Comparison of ENCODE assay signal across 8 cellular contexts in genomic region chr5:62412549-62413329, GRCh38. TPM values are rescaled to one million over a fixed set of nuclear protein-coding genes. Genes with fewer than 3 reads are reported as not detected.
DNase-seq lines count a peak whose midpoint lies in the region; ATAC-seq and TF ChIP-seq lines count a peak whose summit lies in the region.

TSS of gene IPO11 (plus strand) at chr5:62412763. CDS start at chr5:62437280, 24,517 bp downstream.

- peak within 1 kb of the TSS; percentile 76 for H3K9ac ChIP-seq in SU-DHL-6 (ENCODE audit: low read length)

- 0 out of 2 replicates have a peak, but pooled peaks cover 3% of the 10 kb centered on the region for H3F3A ChIP-seq in SU-DHL-6 (ENCODE audit: insufficient read depth)

- H3K4me2 ChIP-seq in SU-DHL-6 (ENCODE audit: low read depth, low read length, poor library complexity, severe bottlenecking): peak within 1 kb of the TSS; percentile 97
- peak within 1 kb of the TSS; percentile 88 for H3K4me2 ChIP-seq in osteoblast (ENCODE audit: insufficient read depth, low read length)

- H3K79me2 ChIP-seq in SU-DHL-6 (ENCODE audit: insufficient read depth, low read length): peaks cover 49% of the 10 kb centered on the region
- H3K79me2 ChIP-seq in osteoblast (ENCODE audit: insufficient read depth, low read length): peaks cover 47% of the 10 kb centered on the region

- H2AFZ ChIP-seq in SU-DHL-6 (ENCODE audit: low read depth, low read length, severe bottlenecking) (peak within 1 kb of the TSS; percentile 97), osteoblast (ENCODE audit: low read length) (peak within 1 kb of the TSS; percentile 89)

- H3K27ac ChIP-seq in SU-DHL-6 (ENCODE audit: low read depth, low read length) (no peak within 1 kb of the TSS), osteoblast (ENCODE audit: low read depth, low read length) (peak within 1 kb of the TSS; percentile 83), thoracic aorta (peak within 1 kb of the TSS; percentile 47 to 80)

- peaks cover 8% of the 10 kb centered on the region for H3K27me3 Mint-ChIP-seq in activated naive CD8-positive, alpha-beta T cell treated with anti-CD3 and anti-CD28 coated beads, Interleukin-2, amount 10 ng/mL, durations not matched to agents 7 days and 5 days
- peaks cover 3% of the 10 kb centered on the region for H3K27me3 Mint-ChIP-seq in glutamatergic neuron (ENCODE audit: unreplicated experiment)

- no peaks in the 10 kb centered on the region for H3K9me3 ChIP-seq in SU-DHL-6 (ENCODE audit: insufficient read depth, low read length)
- no peaks in the 10 kb centered on the region for H3K9me3 ChIP-seq in osteoblast (ENCODE audit: low read depth, low read length)
- H3K9me3 ChIP-seq in thoracic aorta: no peaks in the 10 kb centered on the region

- ATAC-seq in HG02678 (IDR thresholded peaks at IDR 0.05; ENCODE audit: unreplicated experiment) (peak; percentile 96), thoracic aorta (ENCODE audit: insufficient number of reproducible peaks, low FRiP score, low read depth) (peak; percentile 100)
- peak; percentile 98 for ATAC-seq in activated naive CD8-positive, alpha-beta T cell treated with anti-CD3 and anti-CD28 coated beads, Interleukin-2, amount 10 ng/mL, durations not matched to agents 7 days and 5 days (ENCODE audit: low read depth)

- TF ChIP-seq CTCF in SU-DHL-6 (IDR thresholded peaks at IDR 0.05; ENCODE audit: insufficient read depth, low read length, poor library complexity, severe bottlenecking) (no peak), glutamatergic neuron (IDR thresholded peaks at IDR 0.05; ENCODE audit: partially characterized antibody, unreplicated experiment) (no peak), osteoblast (IDR thresholded peaks at IDR 0.05; ENCODE audit: extremely low read depth, low read depth, low read length) (no peak), thoracic aorta (IDR thresholded peaks at IDR 0.05) (no peak)

- no peaks in the 10 kb centered on the region for H3K27me3 ChIP-seq in SU-DHL-6 (ENCODE audit: low read length)
- H3K27me3 ChIP-seq in osteoblast (ENCODE audit: insufficient read depth, low read length): no peaks in the 10 kb centered on the region
- no peaks in the 10 kb centered on the region for H3K27me3 ChIP-seq in thoracic aorta (replicated peaks; ENCODE audit: insufficient read depth)

- peaks cover 17% of the 10 kb centered on the region for H3K4me1 Mint-ChIP-seq in activated naive CD8-positive, alpha-beta T cell treated with anti-CD3 and anti-CD28 coated beads, Interleukin-2, amount 10 ng/mL, durations not matched to agents 7 days and 5 days
- peaks cover 4% of the 10 kb centered on the region for H3K4me1 Mint-ChIP-seq in glutamatergic neuron (ENCODE audit: low read depth, unreplicated experiment)

- POLR2A ChIA-PET in activated naive CD8-positive, alpha-beta T cell treated with anti-CD3 and anti-CD28 coated beads, Interleukin-2, amount 10 ng/mL, durations not matched to agents 7 days and 5 days (lab: Charles Lee): interaction anchor here (0.5 to 2.8 kb wide), 4 partner anchors 9 to 206 kb away, joined by 3 to 55 read pairs (median 4); partner anchors contain the start of genes DIMT1 and KIF2A

- H3K27ac Mint-ChIP-seq in activated naive CD8-positive, alpha-beta T cell treated with anti-CD3 and anti-CD28 coated beads, Interleukin-2, amount 10 ng/mL, durations not matched to agents 7 days and 5 days: peak within 1 kb of the TSS; percentile 88
- H3K27ac Mint-ChIP-seq in glutamatergic neuron (ENCODE audit: unreplicated experiment): peak within 1 kb of the TSS; percentile 84

- TF ChIP-seq POLR2A in GM10847 (IDR thresholded peaks at IDR 0.05; ENCODE audit: extremely low read depth, insufficient read length): peak; percentile 82

- H3K36me3 Mint-ChIP-seq in activated naive CD8-positive, alpha-beta T cell treated with anti-CD3 and anti-CD28 coated beads, Interleukin-2, amount 10 ng/mL, durations not matched to agents 7 days and 5 days: peaks cover 2% of the 10 kb centered on the region
- H3K36me3 Mint-ChIP-seq in glutamatergic neuron (ENCODE audit: unreplicated experiment): no peaks in the 10 kb centered on the region

- peaks cover 10% of the 10 kb centered on the region for H3K4me1 ChIP-seq in osteoblast (ENCODE audit: insufficient read depth, low read length)
- peaks cover 3 to 19% of the 10 kb centered on the region in 2 donors for H3K4me1 ChIP-seq in thoracic aorta (ENCODE audit: control insufficient read depth in 1 of 2, low read depth in 2 of 2)

- H3K36me3 ChIP-seq in SU-DHL-6 (ENCODE audit: low read length) (no peaks in the 10 kb centered on the region), osteoblast (ENCODE audit: insufficient read depth, low read length) (no peaks in the 10 kb centered on the region), thoracic aorta (no peaks in the 10 kb centered on the region)

- peak within 1 kb of the TSS; percentile 86 for H3K4me3 Mint-ChIP-seq in activated naive CD8-positive, alpha-beta T cell treated with anti-CD3 and anti-CD28 coated beads, Interleukin-2, amount 10 ng/mL, durations not matched to agents 7 days and 5 days
- peak within 1 kb of the TSS; percentile 97 for H3K4me3 Mint-ChIP-seq in glutamatergic neuron (ENCODE audit: unreplicated experiment)

- no peaks in the 10 kb centered on the region for H3K9me3 Mint-ChIP-seq in activated naive CD8-positive, alpha-beta T cell treated with anti-CD3 and anti-CD28 coated beads, Interleukin-2, amount 10 ng/mL, durations not matched to agents 7 days and 5 days
- H3K9me3 Mint-ChIP-seq in glutamatergic neuron (ENCODE audit: unreplicated experiment): peaks cover 3% of the 10 kb centered on the region

- DNase-seq in NCI-H128 (lab: John Stamatoyannopoulos, UW; ENCODE audit: unreplicated experiment) (peak; percentile 90), glutamatergic neuron (peak; percentile 99), osteoblast (ENCODE audit: insufficient read length, low spot score, missing footprints) (peak; percentile 96), thoracic aorta (ENCODE audit: low spot score) (peak; percentile 89)
- DNase-seq in activated naive CD8-positive, alpha-beta T cell treated with anti-CD3 and anti-CD28 coated beads, Interleukin-2, amount 10 ng/mL, durations not matched to agents 7 days and 5 days: peak; percentile 98

- no peaks in the 10 kb centered on the region for H3K9me2 ChIP-seq in SU-DHL-6 (replicated peaks; ENCODE audit: insufficient read depth, low read length)

- H4K20me1 ChIP-seq in SU-DHL-6 (ENCODE audit: low read depth, low read length): peaks cover 3% of the 10 kb centered on the region; the same call in 1 of the 2 replicates
- no peaks in the 10 kb centered on the region for H4K20me1 ChIP-seq in osteoblast (ENCODE audit: insufficient read depth, low read length)

- peak within 1 kb of the TSS; percentile 90 for H3K4me3 ChIP-seq in SU-DHL-6 (ENCODE audit: insufficient read depth, low read length, poor library complexity, severe bottlenecking)
- H3K4me3 ChIP-seq in osteoblast (ENCODE audit: insufficient read depth, low read length): peak within 1 kb of the TSS; percentile 94
- peak within 1 kb of the TSS; percentile 89 for H3K4me3 ChIP-seq in thoracic aorta

RNA-seq across cellular contexts. Expression of gene IPO11, which starts in this region (rescaled TPM):
- total RNA-seq in activated naive CD8-positive, alpha-beta T cell treated with anti-CD3 and anti-CD28 coated beads, Interleukin-2, amount 10 ng/mL, durations not matched to agents 7 days and 5 days: 10 to 100 TPM; 26.5 to 26.6 TPM
- total RNA-seq in glutamatergic neuron (ENCODE audit: unreplicated experiment) (23.5 TPM), osteoblast (24.2 and 24.5 TPM in 2 replicates), thoracic aorta (10 to 100 TPM; 10.7 to 16.5 TPM)
